ENCODE assay signal across 1 cellular context in genomic region chr17:76142044-76143041, GRCh38.
TF ChIP-seq lines count a peak whose summit lies in the region.

No MANE protein-coding gene starts in this region.

TF ChIP-seq in neural cell, 6 proteins besides CTCF, POLR2A, EP300 and RAD21:
- no peak for TF ChIP-seq REST (IDR thresholded peaks at IDR 0.05; ENCODE audit: borderline replicate concordance)
- TF ChIP-seq EZH2 (IDR thresholded peaks at IDR 0.05; ENCODE audit: borderline replicate concordance, insufficient read depth, low read length, poor library complexity, severe bottlenecking), result no peak
- TF ChIP-seq TAF1 (IDR thresholded peaks at IDR 0.05; ENCODE audit: low read depth), result no peak
- TF ChIP-seq MXI1 (conservative IDR thresholded peaks at IDR 0.05; ENCODE audit: poor library complexity, severe bottlenecking), result no peak
- TF ChIP-seq POLR2AphosphoS5 (IDR thresholded peaks at IDR 0.05), result no peak
- no peak for TF ChIP-seq SMC3 (conservative IDR thresholded peaks at IDR 0.05; ENCODE audit: poor library complexity)
TF ChIP-seq in neural cell: peak in this region for 0.
